Comparison of ENCODE assay signal across 14 cellular contexts in genomic region chr15:67195305-67195704, GRCh38. TPM values are rescaled to one million over a fixed set of nuclear protein-coding genes. Genes with fewer than 3 reads are reported as not detected.
DNase-seq lines count a peak whose midpoint lies in the region; ATAC-seq and TF ChIP-seq lines count a peak whose summit lies in the region.
"Had no signal": no experiment of that assay in that cellular context is flagged by ENCODE, and none has a peak within 500 bp of the region (broad histone marks: within the 10 kb centered on the region; RNA-seq: fewer than 3 reads in every experiment).

No MANE protein-coding gene starts in this region.

- no peak for ATAC-seq in activated naive CD8-positive, alpha-beta T cell treated with anti-CD3 and anti-CD28 coated beads, Interleukin-2, amount 50 U/mL, for 24 hours
- ATAC-seq in effector memory CD8-positive, alpha-beta T cell (replicated peaks): no peak
- ATAC-seq in stimulated activated effector memory CD8-positive, alpha-beta T cell treated with anti-CD3 and anti-CD28 coated beads, Interleukin-12 subunit alpha, Interleukin-12 subunit beta, amount 100 ng/mL, for 72 hours: no peak
- ATAC-seq in HG02973 (IDR thresholded peaks at IDR 0.05; ENCODE audit: unreplicated experiment) (no peak), HG03565 (IDR thresholded peaks at IDR 0.05; ENCODE audit: unreplicated experiment) (no peak)

- H3K9me3 Mint-ChIP-seq in activated naive CD8-positive, alpha-beta T cell (ENCODE audit: low read depth): no peaks in the 10 kb centered on the region
- no peaks in the 10 kb centered on the region for H3K9me3 Mint-ChIP-seq in activated naive CD8-positive, alpha-beta T cell treated with anti-CD3 and anti-CD28 coated beads, Interleukin-2, amount 50 U/mL, for 24 hours
- H3K9me3 Mint-ChIP-seq in HFFc6: peaks cover 8% of the 10 kb centered on the region; the same call in 1 of the 2 replicates
- no peaks in the 10 kb centered on the region for H3K9me3 Mint-ChIP-seq in effector memory CD8-positive, alpha-beta T cell
- no peaks in the 10 kb centered on the region for H3K9me3 Mint-ChIP-seq in stimulated activated effector memory CD8-positive, alpha-beta T cell treated with anti-CD3 and anti-CD28 coated beads, Interleukin-12 subunit alpha, Interleukin-12 subunit beta, amount 100 ng/mL, for 72 hours
- H3K9me3 Mint-ChIP-seq: stimulated activated naive CD8-positive, alpha-beta T cell treated with anti-CD3 and anti-CD28 coated beads, Interleukin-15, Interleukin-2, amounts not matched to agents 100 ng/mL and 50 ng/mL, for 24 hours had no signal

- H3K4me3 Mint-ChIP-seq in activated naive CD8-positive, alpha-beta T cell: no peak overlapping the region
- H3K4me3 Mint-ChIP-seq in activated naive CD8-positive, alpha-beta T cell treated with anti-CD3 and anti-CD28 coated beads, Interleukin-2, amount 50 U/mL, for 24 hours: no peak overlapping the region
- H3K4me3 Mint-ChIP-seq in HFFc6: peak overlapping the region; percentile 35; the same call in 1 of the 2 replicates
- H3K4me3 Mint-ChIP-seq in effector memory CD8-positive, alpha-beta T cell: no peak overlapping the region
- H3K4me3 Mint-ChIP-seq in stimulated activated effector memory CD8-positive, alpha-beta T cell treated with anti-CD3 and anti-CD28 coated beads, Interleukin-12 subunit alpha, Interleukin-12 subunit beta, amount 100 ng/mL, for 72 hours: no peak overlapping the region
- H3K4me3 Mint-ChIP-seq: stimulated activated naive CD8-positive, alpha-beta T cell treated with anti-CD3 and anti-CD28 coated beads, Interleukin-15, Interleukin-2, amounts not matched to agents 100 ng/mL and 50 ng/mL, for 24 hours had no signal

- peaks cover 16% of the 10 kb centered on the region for H3K36me3 Mint-ChIP-seq in activated naive CD8-positive, alpha-beta T cell
- peaks cover 37% of the 10 kb centered on the region for H3K36me3 Mint-ChIP-seq in activated naive CD8-positive, alpha-beta T cell treated with anti-CD3 and anti-CD28 coated beads, Interleukin-2, amount 50 U/mL, for 24 hours (ENCODE audit: low read depth)
- peaks cover 75% of the 10 kb centered on the region for H3K36me3 Mint-ChIP-seq in HFFc6 (ENCODE audit: low read depth)
- H3K36me3 Mint-ChIP-seq in effector memory CD8-positive, alpha-beta T cell (ENCODE audit: insufficient read depth): peaks cover 29% of the 10 kb centered on the region
- peaks cover 81% of the 10 kb centered on the region for H3K36me3 Mint-ChIP-seq in stimulated activated effector memory CD8-positive, alpha-beta T cell treated with anti-CD3 and anti-CD28 coated beads, Interleukin-12 subunit alpha, Interleukin-12 subunit beta, amount 100 ng/mL, for 72 hours

- no peak for TF ChIP-seq CTCF in HFFc6 (IDR thresholded peaks at IDR 0.05)

- DNase-seq in activated naive CD8-positive, alpha-beta T cell treated with anti-CD3 and anti-CD28 coated beads, Interleukin-2, amount 50 U/mL, for 24 hours: no peak
- no peak for DNase-seq in HFFc6
- no peak for DNase-seq in effector memory CD8-positive, alpha-beta T cell
- DNase-seq in stimulated activated effector memory CD8-positive, alpha-beta T cell treated with anti-CD3 and anti-CD28 coated beads, Interleukin-12 subunit alpha, Interleukin-12 subunit beta, amount 100 ng/mL, for 72 hours (ENCODE audit: low spot score in 2 of 2): no peak
- DNase-seq in glomerular visceral epithelial cell (ENCODE audit: extremely low spot score): no peak
- DNase-seq: amniotic stem cell, glutamatergic neuron, islet precursor cell, NCI-H2029 treated with DMSO at 0.1 percent for 48 hours, NCI-H526 treated with DMSO at 0.1 percent for 48 hours had no signal

- peaks cover 9% of the 10 kb centered on the region for H3K4me1 Mint-ChIP-seq in activated naive CD8-positive, alpha-beta T cell (ENCODE audit: low read depth)
- H3K4me1 Mint-ChIP-seq in activated naive CD8-positive, alpha-beta T cell treated with anti-CD3 and anti-CD28 coated beads, Interleukin-2, amount 50 U/mL, for 24 hours: peaks cover 6% of the 10 kb centered on the region
- H3K4me1 Mint-ChIP-seq in HFFc6 (ENCODE audit: low read depth): peaks cover 62% of the 10 kb centered on the region
- H3K4me1 Mint-ChIP-seq in effector memory CD8-positive, alpha-beta T cell (ENCODE audit: low read depth in 2 of 2): peaks cover 18 to 28% of the 10 kb centered on the region in 2 donors
- H3K4me1 Mint-ChIP-seq in stimulated activated effector memory CD8-positive, alpha-beta T cell treated with anti-CD3 and anti-CD28 coated beads, Interleukin-12 subunit alpha, Interleukin-12 subunit beta, amount 100 ng/mL, for 72 hours: peaks cover 34% of the 10 kb centered on the region

- H3K27me3 Mint-ChIP-seq in activated naive CD8-positive, alpha-beta T cell: no peaks in the 10 kb centered on the region
- H3K27me3 Mint-ChIP-seq in activated naive CD8-positive, alpha-beta T cell treated with anti-CD3 and anti-CD28 coated beads, Interleukin-2, amount 50 U/mL, for 24 hours: no peaks in the 10 kb centered on the region
- peaks cover 41% of the 10 kb centered on the region for H3K27me3 Mint-ChIP-seq in HFFc6 (ENCODE audit: insufficient read depth)
- no peaks in the 10 kb centered on the region for H3K27me3 Mint-ChIP-seq in effector memory CD8-positive, alpha-beta T cell
- H3K27me3 Mint-ChIP-seq: stimulated activated naive CD8-positive, alpha-beta T cell treated with anti-CD3 and anti-CD28 coated beads, Interleukin-15, Interleukin-2, amounts not matched to agents 100 ng/mL and 50 ng/mL, for 24 hours had no signal

- H3K27ac Mint-ChIP-seq in activated naive CD8-positive, alpha-beta T cell: peak overlapping the region; percentile 34
- no peak overlapping the region for H3K27ac Mint-ChIP-seq in activated naive CD8-positive, alpha-beta T cell treated with anti-CD3 and anti-CD28 coated beads, Interleukin-2, amount 50 U/mL, for 24 hours
- H3K27ac Mint-ChIP-seq in HFFc6: peak overlapping the region; percentile 69
- peak overlapping the region; percentile 27 to 59 for H3K27ac Mint-ChIP-seq in effector memory CD8-positive, alpha-beta T cell
- peak overlapping the region; percentile 67 for H3K27ac Mint-ChIP-seq in stimulated activated effector memory CD8-positive, alpha-beta T cell treated with anti-CD3 and anti-CD28 coated beads, Interleukin-12 subunit alpha, Interleukin-12 subunit beta, amount 100 ng/mL, for 72 hours
- H3K27ac Mint-ChIP-seq: stimulated activated naive CD8-positive, alpha-beta T cell treated with anti-CD3 and anti-CD28 coated beads, Interleukin-15, Interleukin-2, amounts not matched to agents 100 ng/mL and 50 ng/mL, for 24 hours had no signal

RNA-seq across cellular contexts. Expression of gene AAGAB, which starts 59.2 kb away (rescaled TPM):
- 10 to 100 TPM; 41.0 to 45.7 (median 42.0) TPM for total RNA-seq in HFFc6 (2021; fragmentation: NEBNext Ultra II Directional; extraction: Animal tissue kit (Norgen Biotek cat#: 25700))

RNA-seq across cellular contexts. Expression of gene IQCH, which starts 59.3 kb away (rescaled TPM):
- total RNA-seq in HFFc6 (2021; fragmentation: NEBNext Ultra II Directional; extraction: Animal tissue kit (Norgen Biotek cat#: 25700)): 1 to 10 TPM; 1.1 to 2.2 (median 1.5) TPM
